ENCODE assay signal across 9 cellular contexts in the genomic region with DNA sequence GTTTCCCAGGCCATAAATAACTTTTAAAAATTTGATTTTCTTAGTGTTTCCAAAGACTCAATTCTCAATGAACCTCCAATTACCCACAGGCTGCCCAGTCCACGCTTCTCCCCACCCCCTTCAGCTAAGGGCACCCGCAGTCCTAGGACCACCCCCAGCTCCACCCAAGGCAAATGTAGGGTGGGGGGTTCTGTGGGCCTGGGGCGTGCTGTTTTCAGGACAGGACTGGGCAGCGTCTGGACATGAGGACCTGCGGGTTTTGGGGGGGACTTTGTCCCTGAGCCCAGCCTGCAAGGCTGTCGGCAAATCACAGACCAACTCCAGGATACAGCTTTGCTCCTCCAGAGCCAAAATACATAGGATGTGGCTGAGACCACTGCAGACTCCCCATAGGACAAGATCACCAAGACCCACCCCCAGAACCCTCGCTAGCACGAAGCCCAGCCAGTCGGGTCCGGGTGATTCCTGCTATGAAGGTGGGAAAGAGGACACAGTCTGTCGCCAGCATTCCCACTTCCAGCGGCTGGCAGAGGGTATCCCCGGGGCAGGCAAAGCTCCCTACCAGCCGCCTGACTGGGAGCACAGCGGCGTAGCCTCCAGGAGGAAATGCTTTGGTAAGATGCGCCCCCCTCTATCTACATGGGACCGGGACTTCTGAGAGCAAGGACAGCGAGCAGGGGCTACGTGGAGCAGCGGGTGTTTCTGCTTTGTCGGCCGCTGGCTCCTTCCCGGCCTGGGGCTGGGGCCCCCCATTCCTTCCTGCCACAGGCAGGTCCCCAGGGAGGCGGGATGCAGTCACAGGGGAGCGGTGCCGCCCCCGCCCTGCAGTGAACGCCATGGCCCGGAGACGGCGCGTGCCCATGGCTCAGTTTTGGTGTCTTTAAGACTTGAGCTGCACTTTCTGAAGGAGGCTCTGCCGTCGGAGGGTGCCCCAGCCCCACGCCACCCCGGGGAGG. TPM values are rescaled to one million over a fixed set of nuclear protein-coding genes. Genes with fewer than 3 reads are reported as not detected.
DNase-seq lines count a peak whose midpoint lies in the region; ATAC-seq and TF ChIP-seq lines count a peak whose summit lies in the region.
"Had no signal": no experiment of that assay in that cellular context is flagged by ENCODE, and none has a peak within 500 bp of the region (broad histone marks: within the 10 kb centered on the region; RNA-seq: fewer than 3 reads in every experiment).

No MANE protein-coding gene starts in this region.

- DNase-seq in activated naive CD4-positive, alpha-beta T cell treated with anti-CD3 and anti-CD28 coated beads, Interleukin-2, amount 10 ng/mL, durations not matched to agents 7 days and 5 days, result no peak
- no peak for DNase-seq in activated naive CD4-positive, alpha-beta T cell treated with anti-CD3 and anti-CD28 coated beads for 36 hours
- DNase-seq in SK-N-MC (ENCODE audit: low read depth, low spot score) (no peak), substantia nigra (lab: John Stamatoyannopoulos, UW) (no peak), endothelial cell (ENCODE audit: low spot score) (no peak)
- DNase-seq: NCI-H1930 had no signal

- ATAC-seq in HG03135 (IDR thresholded peaks at IDR 0.05; ENCODE audit: unreplicated experiment), result no peak
- ATAC-seq in HG02884 (IDR thresholded peaks at IDR 0.05; ENCODE audit: unreplicated experiment), result no peak

- H3K27me3 ChIP-seq in iPS-20b (ENCODE audit: insufficient read depth, low read length), result no peaks in the 10 kb centered on the region

- H3K27ac ChIP-seq in SK-N-MC (peak overlapping the region; percentile 99), iPS-20b (ENCODE audit: low read length) (no peak overlapping the region), substantia nigra (ENCODE audit: low read depth, low read length, poor library complexity, severe bottlenecking) (peak overlapping the region; percentile 55)

- H3K4me3 Mint-ChIP-seq in activated naive CD4-positive, alpha-beta T cell treated with anti-CD3 and anti-CD28 coated beads, Interleukin-2, amount 10 ng/mL, durations not matched to agents 7 days and 5 days, result no peak overlapping the region
- no peak overlapping the region for H3K4me3 Mint-ChIP-seq in activated naive CD4-positive, alpha-beta T cell treated with anti-CD3 and anti-CD28 coated beads for 36 hours
- H3K4me3 Mint-ChIP-seq in endothelial cell (ENCODE audit: unreplicated experiment), result no peak overlapping the region

- H3K9me3 ChIP-seq in SK-N-MC (ENCODE audit: low read depth, low read length) (no peaks in the 10 kb centered on the region), iPS-20b (ENCODE audit: insufficient read depth, low read depth, low read length) (no peaks in the 10 kb centered on the region)

- peaks cover 48% of the 10 kb centered on the region for H3K36me3 ChIP-seq in SK-N-MC (ENCODE audit: insufficient read depth, low read length)
- H3K36me3 ChIP-seq in iPS-20b (ENCODE audit: insufficient read depth, low read depth, low read length), result peaks cover 35% of the 10 kb centered on the region

- no peak overlapping the region for H3K9ac ChIP-seq in SK-N-MC (ENCODE audit: insufficient read length)
- H3K9ac ChIP-seq in iPS-20b (ENCODE audit: low read depth, low read length), result peak overlapping the region; percentile 99; the same call in 1 of the 2 replicates

- H3K27ac Mint-ChIP-seq in activated naive CD4-positive, alpha-beta T cell treated with anti-CD3 and anti-CD28 coated beads, Interleukin-2, amount 10 ng/mL, durations not matched to agents 7 days and 5 days, result peak overlapping the region; percentile 67
- H3K27ac Mint-ChIP-seq in activated naive CD4-positive, alpha-beta T cell treated with anti-CD3 and anti-CD28 coated beads for 36 hours, result no peak overlapping the region
- no peak overlapping the region for H3K27ac Mint-ChIP-seq in endothelial cell (ENCODE audit: unreplicated experiment)

- peaks cover 19% of the 10 kb centered on the region for H3K4me1 Mint-ChIP-seq in activated naive CD4-positive, alpha-beta T cell treated with anti-CD3 and anti-CD28 coated beads, Interleukin-2, amount 10 ng/mL, durations not matched to agents 7 days and 5 days
- H3K4me1 Mint-ChIP-seq in activated naive CD4-positive, alpha-beta T cell treated with anti-CD3 and anti-CD28 coated beads for 36 hours (ENCODE audit: low read depth), result peaks cover 13% of the 10 kb centered on the region
- peaks cover 10% of the 10 kb centered on the region for H3K4me1 Mint-ChIP-seq in endothelial cell (ENCODE audit: unreplicated experiment)

- H3K36me3 Mint-ChIP-seq in activated naive CD4-positive, alpha-beta T cell treated with anti-CD3 and anti-CD28 coated beads, Interleukin-2, amount 10 ng/mL, durations not matched to agents 7 days and 5 days, result peaks cover 15% of the 10 kb centered on the region
- peaks cover 19% of the 10 kb centered on the region for H3K36me3 Mint-ChIP-seq in activated naive CD4-positive, alpha-beta T cell treated with anti-CD3 and anti-CD28 coated beads for 36 hours (ENCODE audit: low read depth)
- H3K36me3 Mint-ChIP-seq in endothelial cell (ENCODE audit: low read depth, unreplicated experiment), result peaks cover 15% of the 10 kb centered on the region

- H3K27me3 Mint-ChIP-seq in activated naive CD4-positive, alpha-beta T cell treated with anti-CD3 and anti-CD28 coated beads, Interleukin-2, amount 10 ng/mL, durations not matched to agents 7 days and 5 days, result peaks cover 6% of the 10 kb centered on the region
- H3K27me3 Mint-ChIP-seq in activated naive CD4-positive, alpha-beta T cell treated with anti-CD3 and anti-CD28 coated beads for 36 hours (ENCODE audit: low read depth), result no peaks in the 10 kb centered on the region
- peaks cover 10% of the 10 kb centered on the region for H3K27me3 Mint-ChIP-seq in endothelial cell (ENCODE audit: unreplicated experiment)

- peaks cover 6% of the 10 kb centered on the region; the same call in 1 of the 2 replicates for H3K4me1 ChIP-seq in iPS-20b (ENCODE audit: insufficient read depth, low read length)

- no peak for TF ChIP-seq CTCF in endothelial cell (IDR thresholded peaks at IDR 0.05; ENCODE audit: unreplicated experiment)

- H3K4me3 ChIP-seq in SK-N-MC (no peak overlapping the region), iPS-20b (ENCODE audit: low read length) (peak overlapping the region; percentile 93; the same call in 1 of the 2 replicates)

- CTCF ChIA-PET in activated naive CD4-positive, alpha-beta T cell treated with anti-CD3 and anti-CD28 coated beads, Interleukin-2, amount 10 ng/mL, durations not matched to agents 7 days and 5 days (lab: Charles Lee), result interaction anchor here (1.2 to 1.5 kb wide), 2 partner anchors 10 to 28 kb away, joined by 3 to 4 read pairs; a partner anchor contains a TSS
- CTCF ChIA-PET in activated naive CD4-positive, alpha-beta T cell treated with anti-CD3 and anti-CD28 coated beads for 36 hours (lab: Charles Lee), result no interaction called here

- intact Hi-C loops in activated naive CD4-positive, alpha-beta T cell treated with anti-CD3 and anti-CD28 coated beads for 36 hours (cut with micrococcal nuclease), result no loop called here

- H3K9me3 Mint-ChIP-seq in activated naive CD4-positive, alpha-beta T cell treated with anti-CD3 and anti-CD28 coated beads, Interleukin-2, amount 10 ng/mL, durations not matched to agents 7 days and 5 days, result no peaks in the 10 kb centered on the region
- no peaks in the 10 kb centered on the region for H3K9me3 Mint-ChIP-seq in activated naive CD4-positive, alpha-beta T cell treated with anti-CD3 and anti-CD28 coated beads for 36 hours
- no peaks in the 10 kb centered on the region for H3K9me3 Mint-ChIP-seq in endothelial cell (ENCODE audit: unreplicated experiment)

RNA-seq across cellular contexts. Expression of a gene that starts 1.6 kb away (rescaled TPM):
- total RNA-seq in activated naive CD4-positive, alpha-beta T cell treated with anti-CD3 and anti-CD28 coated beads for 36 hours, result 10 to 100 TPM; 67.3 to 70.8 TPM
- total RNA-seq in endothelial cell (ENCODE audit: unreplicated experiment), result 117 TPM

RNA-seq across cellular contexts. Expression of a gene that starts 27.7 kb away (rescaled TPM):
- 100 to 1,000 TPM in 1 of 2 experiments, 10 to 100 TPM in 1; 97.7 to 101 TPM for total RNA-seq in activated naive CD4-positive, alpha-beta T cell treated with anti-CD3 and anti-CD28 coated beads for 36 hours
- total RNA-seq in endothelial cell (ENCODE audit: unreplicated experiment), result 49.6 TPM

RNA-seq across cellular contexts. Expression of a gene that starts 46.9 kb away (rescaled TPM):
- 100 to 1,000 TPM; 107 to 112 TPM for total RNA-seq in activated naive CD4-positive, alpha-beta T cell treated with anti-CD3 and anti-CD28 coated beads for 36 hours
- total RNA-seq in endothelial cell (ENCODE audit: unreplicated experiment), result 1.2 TPM

Comparison
In these comparisons a context has a peak if more than half of its experiments do, and no peak if none do; other contexts are left out.
1. RNA of a gene that starts 46.9 kb away (total RNA-seq): 107 to 112 TPM in activated naive CD4-positive, alpha-beta T cell treated with anti-CD3 and anti-CD28 coated beads for 36 hours; 1.2 TPM in endothelial cell (single experiment); every median in the first group is over 10 times any median in the second.